ENCODE assay signal across 8 cellular contexts in the genomic region with DNA sequence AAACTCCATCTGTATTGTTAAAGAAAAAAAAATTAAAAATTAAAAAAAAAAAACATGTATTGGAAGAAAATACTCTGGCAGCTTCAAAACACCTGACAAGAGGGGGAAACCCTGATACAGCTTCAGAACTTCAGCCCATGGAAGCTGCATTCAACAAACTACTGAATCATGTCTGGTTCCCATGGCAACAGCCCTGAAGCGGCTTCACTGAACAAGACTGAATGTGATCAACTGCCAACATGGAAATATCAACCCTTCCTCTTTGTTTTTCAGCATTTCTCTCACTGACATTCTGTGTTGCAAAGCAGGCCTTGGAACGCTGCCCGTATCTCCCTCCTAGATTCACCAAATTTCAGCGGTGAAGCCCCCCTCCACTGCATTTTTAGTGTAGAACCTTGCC. TPM values are rescaled to one million over a fixed set of nuclear protein-coding genes. Genes with fewer than 3 reads are reported as not detected.
DNase-seq lines count a peak whose midpoint lies in the region; ATAC-seq and TF ChIP-seq lines count a peak whose summit lies in the region.

No MANE protein-coding gene starts in this region.

- peaks cover 3% of the 10 kb centered on the region for H3K4me1 Mint-ChIP-seq in T-helper 17 cell
- H3K4me1 Mint-ChIP-seq in stimulated activated effector memory CD8-positive, alpha-beta T cell treated with anti-CD3 and anti-CD28 coated beads, Interleukin-12 subunit alpha, Interleukin-12 subunit beta, amount 100 ng/mL, for 72 hours, result peaks cover 5% of the 10 kb centered on the region

- H3K4me1 ChIP-seq in lower lobe of right lung, result peaks cover 52% of the 10 kb centered on the region

- H3K27me3 ChIP-seq in lower lobe of right lung (ENCODE audit: low read depth), result no peaks in the 10 kb centered on the region

- no peaks in the 10 kb centered on the region for H3K27me3 Mint-ChIP-seq in T-helper 17 cell

- H3K9me3 Mint-ChIP-seq in stimulated activated effector memory CD8-positive, alpha-beta T cell treated with anti-CD3 and anti-CD28 coated beads, Interleukin-12 subunit alpha, Interleukin-12 subunit beta, amount 100 ng/mL, for 72 hours, result no peaks in the 10 kb centered on the region

- H3K4me3 Mint-ChIP-seq in T-helper 17 cell, result no peak overlapping the region
- H3K4me3 Mint-ChIP-seq in stimulated activated effector memory CD8-positive, alpha-beta T cell treated with anti-CD3 and anti-CD28 coated beads, Interleukin-12 subunit alpha, Interleukin-12 subunit beta, amount 100 ng/mL, for 72 hours, result no peak overlapping the region

- no peak for TF ChIP-seq CTCF in choroid plexus epithelial cell (conservative IDR thresholded peaks at IDR 0.05; ENCODE audit: low read depth, low read length)
- TF ChIP-seq CTCF in lower lobe of right lung (IDR thresholded peaks at IDR 0.05), result no peak

- peak overlapping the region; percentile 83 for H3K27ac ChIP-seq in lower lobe of right lung

- H3K4me3 ChIP-seq in choroid plexus epithelial cell (ENCODE audit: low read depth, low read length) (no peak overlapping the region), lower lobe of right lung (peak overlapping the region; percentile 3)

- H3K36me3 ChIP-seq in lower lobe of right lung, result no peaks in the 10 kb centered on the region

- H3K27ac Mint-ChIP-seq in T-helper 17 cell, result no peak overlapping the region
- no peak overlapping the region for H3K27ac Mint-ChIP-seq in stimulated activated effector memory CD8-positive, alpha-beta T cell treated with anti-CD3 and anti-CD28 coated beads, Interleukin-12 subunit alpha, Interleukin-12 subunit beta, amount 100 ng/mL, for 72 hours

- DNase-seq in DMS79 (lab: John Stamatoyannopoulos, UW) (peak; percentile 33), T-helper 17 cell (no peak), choroid plexus epithelial cell (ENCODE audit: low read depth) (peak; percentile 95), lower lobe of right lung (peak; percentile 70), UCSD-AML1 (lab: John Stamatoyannopoulos, UW; ENCODE audit: unreplicated experiment) (no peak), T-helper 9 cell (no peak)
- DNase-seq in stimulated activated effector memory CD8-positive, alpha-beta T cell treated with anti-CD3 and anti-CD28 coated beads, Interleukin-12 subunit alpha, Interleukin-12 subunit beta, amount 100 ng/mL, for 72 hours (ENCODE audit: low spot score in 2 of 2), result no peak

- peaks cover 2% of the 10 kb centered on the region for H3K36me3 Mint-ChIP-seq in T-helper 17 cell (ENCODE audit: low read depth)
- no peaks in the 10 kb centered on the region for H3K36me3 Mint-ChIP-seq in stimulated activated effector memory CD8-positive, alpha-beta T cell treated with anti-CD3 and anti-CD28 coated beads, Interleukin-12 subunit alpha, Interleukin-12 subunit beta, amount 100 ng/mL, for 72 hours

- no peaks in the 10 kb centered on the region for H3K9me3 ChIP-seq in T-helper 17 cell (ENCODE audit: control insufficient read depth, low read length, poor library complexity, severe bottlenecking)
- H3K9me3 ChIP-seq in lower lobe of right lung, result no peaks in the 10 kb centered on the region

- ATAC-seq in HG03354 (IDR thresholded peaks at IDR 0.05; ENCODE audit: poor library complexity, severe bottlenecking, unreplicated experiment) (peak; percentile 66), T-helper 17 cell (peak; percentile 83), lower lobe of right lung (peak; percentile 60 to 64)
- peak; percentile 52 for ATAC-seq in stimulated activated effector memory CD8-positive, alpha-beta T cell treated with anti-CD3 and anti-CD28 coated beads, Interleukin-12 subunit alpha, Interleukin-12 subunit beta, amount 100 ng/mL, for 72 hours

- intact Hi-C loops in lower lobe of right lung (cut with DNase I), result no loop called here

RNA-seq across cellular contexts. Expression of gene GPCPD1, which starts 48.1 kb away (rescaled TPM):
- total RNA-seq in T-helper 17 cell, result 100 to 1,000 TPM in 1 of 2 donors, 10 to 100 TPM in 1; 92.7 to 128 TPM
- 120 TPM for total RNA-seq in lower lobe of right lung

Comparison
In these comparisons a context has a peak if more than half of its experiments do, and no peak if none do; other contexts are left out.
1. DNase-seq: peak in DMS79 (single experiment), choroid plexus epithelial cell (single experiment) and lower lobe of right lung (single experiment); none in T-helper 17 cell (0 of 3), stimulated activated effector memory CD8-positive, alpha-beta T cell treated with anti-CD3 and anti-CD28 coated beads, Interleukin-12 subunit alpha, Interleukin-12 subunit beta, amount 100 ng/mL, for 72 hours (0 of 2), UCSD-AML1 (single experiment) and T-helper 9 cell (single experiment).
2. Peak in every context shown above with its lines, with median percentiles within 50 percentile points of each other: ATAC-seq.